ENCODE assay signal across 21 cellular contexts in the genomic region with DNA sequence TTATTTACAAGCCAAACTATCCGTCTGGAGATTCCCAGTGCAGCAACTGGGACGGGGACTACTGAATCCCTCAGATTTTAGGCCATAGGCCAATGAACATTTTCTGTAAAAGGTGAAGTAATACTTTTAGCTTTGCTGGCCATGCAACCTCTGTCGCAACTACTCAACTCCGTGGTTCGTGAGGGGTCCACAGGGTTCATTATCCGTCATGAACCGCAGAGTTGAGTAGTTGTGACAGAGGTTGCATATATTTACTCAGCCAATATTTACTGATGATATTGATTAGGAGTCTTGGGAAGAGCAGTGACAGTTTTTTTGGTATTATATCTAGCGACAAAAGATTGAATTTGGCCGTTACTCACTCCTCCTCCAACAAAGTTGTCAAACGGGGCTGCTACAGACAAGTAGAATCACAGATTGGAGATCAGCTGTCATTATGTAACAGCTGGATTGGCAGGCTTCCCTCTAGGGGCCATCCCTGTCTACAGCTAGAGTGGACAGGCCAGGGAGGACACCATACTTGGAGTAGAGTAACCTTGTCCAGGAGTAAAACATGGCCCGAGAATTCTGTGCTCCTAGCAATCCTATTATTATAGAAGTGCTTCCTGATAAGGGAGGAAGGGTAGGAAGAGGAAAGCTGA. TPM values are rescaled to one million over a fixed set of nuclear protein-coding genes. Genes with fewer than 3 reads are reported as not detected.
"Had no signal": no experiment of that assay in that cellular context is flagged by ENCODE, and none has a peak within 500 bp of the region (broad histone marks: within the 10 kb centered on the region; RNA-seq: fewer than 3 reads in every experiment).

No MANE protein-coding gene starts in this region.

- ATAC-seq: gastroesophageal sphincter; left cardiac atrium; left ventricle myocardium superior; naive thymus-derived CD4-positive, alpha-beta T cell; stimulated activated naive B cell treated with anti-CD40 and anti-IgM and Interleukin-4, amounts not matched to agents 10 μg/mL and 1 μg/mL and 100 μg/mL, for 72 hours; stimulated activated naive CD8-positive, alpha-beta T cell treated with anti-CD3 and anti-CD28 coated beads, Interleukin-15, amount 100 ng/mL, for 72 hours had no signal

- H3K27me3 ChIP-seq: colonic mucosa, gastroesophageal sphincter, sigmoid colon, transverse colon had no signal

- H3K4me1 ChIP-seq: colonic mucosa, esophagus squamous epithelium, gastroesophageal sphincter, sigmoid colon, transverse colon had no signal

- DNase-seq: colonic mucosa; dermis blood vessel endothelial cell; esophagus squamous epithelium; foreskin fibroblast; immature natural killer cell; kidney; left cardiac atrium; left ventricle myocardium superior; mesendoderm; naive thymus-derived CD4-positive, alpha-beta T cell; nephron progenitor cell; sigmoid colon; stimulated activated CD4-positive, alpha-beta T cell treated with anti-CD3 and anti-CD28 coated beads, Interleukin-2, amount 100 ng/mL, for 24 hours; stimulated activated CD4-positive, alpha-beta T cell treated with anti-CD3 and anti-CD28 coated beads, Interleukin-4, amount 100 ng/mL, for 4 hours; stimulated activated naive B cell treated with anti-CD40 and anti-IgM and Interleukin-4, amounts not matched to agents 10 μg/mL and 1 μg/mL and 100 μg/mL, for 72 hours; stimulated activated naive CD8-positive, alpha-beta T cell treated with anti-CD3 and anti-CD28 coated beads, Interleukin-15, amount 100 ng/mL, for 72 hours; transverse colon had no signal

- H3K9me3 ChIP-seq: colonic mucosa, gastroesophageal sphincter, thoracic aorta had no signal

- H3K27ac ChIP-seq: colonic mucosa, esophagus squamous epithelium, gastroesophageal sphincter, sigmoid colon, skin epidermis, thoracic aorta, transverse colon had no signal

- H3K36me3 ChIP-seq: colonic mucosa, esophagus squamous epithelium, gastroesophageal sphincter, sigmoid colon, thoracic aorta, transverse colon had no signal

- H3K4me3 ChIP-seq: colonic mucosa, esophagus squamous epithelium, gastroesophageal sphincter, sigmoid colon, skin epidermis, thoracic aorta, transverse colon had no signal

RNA-seq across cellular contexts. Expression of gene CD38, which starts 37.2 kb away (rescaled TPM):
- total RNA-seq: epithelial cell of proximal tubule had no signal
